Comparison of ENCODE assay signal across 21 cellular contexts in the genomic region with DNA sequence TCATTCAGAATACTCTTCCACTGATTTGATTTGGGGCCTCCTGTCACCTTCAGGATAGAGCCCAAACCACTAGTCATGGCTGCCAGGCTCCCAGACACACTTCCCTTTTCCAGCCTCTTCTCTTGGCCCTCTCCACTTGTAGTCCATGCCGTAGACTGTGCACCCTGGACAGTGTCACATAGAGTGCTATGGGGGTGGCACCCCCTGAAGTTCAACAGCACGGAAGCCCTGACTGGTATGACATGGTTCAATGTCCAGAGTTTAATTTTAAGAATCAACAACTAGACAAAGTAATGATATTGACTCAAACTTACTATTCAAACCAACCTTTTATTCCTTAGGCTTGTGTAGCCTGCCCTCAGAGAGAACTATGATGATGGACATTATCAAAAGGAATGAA. TPM values are rescaled to one million over a fixed set of nuclear protein-coding genes. Genes with fewer than 3 reads are reported as not detected.
"Had no signal": no experiment of that assay in that cellular context is flagged by ENCODE, and none has a peak within 500 bp of the region (broad histone marks: within the 10 kb centered on the region; RNA-seq: fewer than 3 reads in every experiment).

No MANE protein-coding gene starts in this region.

- ATAC-seq: left lung; naive thymus-derived CD4-positive, alpha-beta T cell; stimulated activated effector memory CD8-positive, alpha-beta T cell treated with anti-CD3 and anti-CD28 coated beads, Interleukin-12 subunit alpha, Interleukin-12 subunit beta, amount 100 ng/mL, for 72 hours had no signal

- H3K9me3 ChIP-seq: heart left ventricle, left lung, testis, tibial nerve had no signal

- DNase-seq: central memory CD4-positive, alpha-beta T cell; effector CD4-positive, alpha-beta T cell; heart left ventricle; hypothalamus; kidney glomerular epithelial cell; left lung; naive thymus-derived CD4-positive, alpha-beta T cell; nephron progenitor cell; posterior cingulate gyrus; stimulated activated CD4-positive, alpha-beta T cell treated with anti-CD3 and anti-CD28 coated beads, Interleukin-4, amount 100 ng/mL, for 1 hour; stimulated activated CD8-positive, alpha-beta memory T cell treated with anti-CD3 and anti-CD28 coated beads, Interleukin-4, amount 100 ng/mL, for 48 hours; testis had no signal

- H3K4me1 ChIP-seq: left lung had no signal

- H3K27ac ChIP-seq: left lung, testis had no signal

- H3K4me3 Mint-ChIP-seq: naive thymus-derived CD4-positive, alpha-beta T cell; nephron progenitor cell; stimulated activated effector memory CD8-positive, alpha-beta T cell treated with anti-CD3 and anti-CD28 coated beads, Interleukin-12 subunit alpha, Interleukin-12 subunit beta, amount 100 ng/mL, for 72 hours; stimulated activated naive CD8-positive, alpha-beta T cell treated with anti-CD3 and anti-CD28 coated beads, Interleukin-15, Interleukin-2, amounts not matched to agents 100 ng/mL and 50 ng/mL, for 24 hours had no signal

- H3K4me3 ChIP-seq: coronary artery, heart left ventricle, left lung, testis, tibial nerve had no signal

- H3K9me3 Mint-ChIP-seq: naive thymus-derived CD4-positive, alpha-beta T cell; nephron progenitor cell; stimulated activated effector memory CD8-positive, alpha-beta T cell treated with anti-CD3 and anti-CD28 coated beads, Interleukin-12 subunit alpha, Interleukin-12 subunit beta, amount 100 ng/mL, for 72 hours; stimulated activated naive CD8-positive, alpha-beta T cell treated with anti-CD3 and anti-CD28 coated beads, Interleukin-15, Interleukin-2, amounts not matched to agents 100 ng/mL and 50 ng/mL, for 24 hours had no signal

- H3K27ac Mint-ChIP-seq: naive thymus-derived CD4-positive, alpha-beta T cell; nephron progenitor cell; stimulated activated effector memory CD8-positive, alpha-beta T cell treated with anti-CD3 and anti-CD28 coated beads, Interleukin-12 subunit alpha, Interleukin-12 subunit beta, amount 100 ng/mL, for 72 hours; stimulated activated naive CD8-positive, alpha-beta T cell treated with anti-CD3 and anti-CD28 coated beads, Interleukin-15, Interleukin-2, amounts not matched to agents 100 ng/mL and 50 ng/mL, for 24 hours had no signal

- H3K36me3 Mint-ChIP-seq: naive thymus-derived CD4-positive, alpha-beta T cell; stimulated activated effector memory CD8-positive, alpha-beta T cell treated with anti-CD3 and anti-CD28 coated beads, Interleukin-12 subunit alpha, Interleukin-12 subunit beta, amount 100 ng/mL, for 72 hours had no signal

- H3K36me3 ChIP-seq: left lung had no signal

- H3K4me1 Mint-ChIP-seq: naive thymus-derived CD4-positive, alpha-beta T cell; stimulated activated effector memory CD8-positive, alpha-beta T cell treated with anti-CD3 and anti-CD28 coated beads, Interleukin-12 subunit alpha, Interleukin-12 subunit beta, amount 100 ng/mL, for 72 hours had no signal

- H3K27me3 ChIP-seq: heart left ventricle, left lung, testis, tibial nerve had no signal

RNA-seq across cellular contexts. Expression of a gene that starts 22.3 kb away (rescaled TPM):
- total RNA-seq: dermis microvascular lymphatic vessel endothelial cell; glomerular endothelial cell; mononuclear cell; naive thymus-derived CD4-positive, alpha-beta T cell had no signal
- polyA plus RNA-seq: mammary epithelial cell; naive thymus-derived CD4-positive, alpha-beta T cell had no signal

RNA-seq across cellular contexts. Expression of a gene that starts 40.9 kb away (rescaled TPM):
- total RNA-seq: dermis microvascular lymphatic vessel endothelial cell; glomerular endothelial cell; mononuclear cell; naive thymus-derived CD4-positive, alpha-beta T cell; pulmonary artery endothelial cell had no signal
- polyA plus RNA-seq: mammary epithelial cell; naive thymus-derived CD4-positive, alpha-beta T cell had no signal
